In the genomic region with DNA sequence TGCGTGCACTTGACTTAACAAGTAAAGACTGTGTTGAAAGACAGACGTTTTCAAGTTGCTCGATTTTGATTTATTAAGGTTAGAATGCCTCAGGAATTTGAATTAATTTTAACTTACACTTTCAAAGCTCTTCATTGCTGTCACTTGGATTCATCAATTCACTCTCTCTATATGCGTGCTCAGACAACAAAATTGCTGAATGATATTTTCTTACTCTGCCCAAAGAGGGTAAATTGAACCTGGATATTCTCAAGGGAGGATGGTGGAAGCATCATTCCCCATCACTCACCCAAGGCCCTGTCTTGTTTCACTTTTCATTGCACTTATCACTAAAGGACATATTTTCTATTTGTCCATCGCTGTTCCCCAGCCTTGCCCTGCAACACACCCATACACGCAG, we compare ENCODE assay signal across 6 cellular contexts.
"Had no signal": no experiment of that assay in that cellular context is flagged by ENCODE, and none has a peak within 500 bp of the region (broad histone marks: within the 10 kb centered on the region; RNA-seq: fewer than 3 reads in every experiment).

No MANE protein-coding gene starts in this region.

- H3K9me3 Mint-ChIP-seq: IgD-negative memory B cell had no signal

- H3K27ac ChIP-seq: HL-60 had no signal

- H3K27ac Mint-ChIP-seq: IgD-negative memory B cell had no signal

- DNase-seq: IMR-90, KBM-7 had no signal

- H3K36me3 Mint-ChIP-seq: IgD-negative memory B cell had no signal

- H3K4me1 Mint-ChIP-seq: IgD-negative memory B cell had no signal

- H3K4me3 ChIP-seq: K562 had no signal

- FAIRE-seq: HepG2, K562 had no signal

- H3K27me3 Mint-ChIP-seq: IgD-negative memory B cell had no signal

- H3K4me3 Mint-ChIP-seq: IgD-negative memory B cell had no signal
